ENCODE assay signal across 1 cellular context in genomic region chr19:4059493-4059880, GRCh38.
TF ChIP-seq lines count a peak whose summit lies in the region.

No MANE protein-coding gene starts in this region.

TF ChIP-seq in H1, 55 proteins besides CTCF, POLR2A, EP300 and RAD21:
- TF ChIP-seq CHD2 (IDR thresholded peaks at IDR 0.05; ENCODE audit: low read length) (no peak), EZH2 (IDR thresholded peaks at IDR 0.05; ENCODE audit: low read depth, low read length, severe bottlenecking) (no peak), CHD1 (IDR thresholded peaks at IDR 0.05; ENCODE audit: low read depth, low read length) (no peak), CREB1 (IDR thresholded peaks at IDR 0.05) (no peak)
